Comparison of ENCODE assay signal across 1 cellular context in the genomic region with DNA sequence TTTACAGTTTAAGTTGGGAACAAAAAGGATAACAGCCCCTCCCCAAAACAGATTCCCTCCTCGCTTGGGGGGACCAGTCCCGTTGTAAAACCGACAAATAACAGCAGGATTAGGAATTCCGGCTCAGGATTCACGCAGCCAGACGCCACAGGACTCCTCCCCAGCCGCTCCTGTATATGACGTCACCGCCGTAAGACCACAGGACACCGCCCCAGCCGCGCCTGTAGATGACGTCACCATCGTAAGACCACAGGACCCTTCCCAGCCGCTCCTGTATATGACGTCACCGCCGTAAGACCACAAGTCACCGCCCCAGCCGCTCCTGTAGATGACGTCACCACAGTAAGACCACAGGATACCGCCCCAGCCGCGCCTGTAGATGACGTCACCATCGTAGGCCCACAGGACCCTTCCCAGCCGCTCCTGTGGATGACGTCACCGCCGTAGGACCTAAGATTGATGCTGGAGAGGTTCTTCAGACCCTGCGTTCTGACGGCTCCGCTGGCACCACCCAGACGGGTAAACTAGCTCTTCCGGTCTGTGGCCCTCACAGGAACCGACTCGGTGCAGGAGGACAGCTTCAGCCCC.
TF ChIP-seq lines count a peak whose summit lies in the region.

No MANE protein-coding gene starts in this region.

TF ChIP-seq in K562, 482 proteins besides CTCF, POLR2A, EP300 and RAD21 (continued from another document and continues in another):
- TF ChIP-seq, protein P1, sequence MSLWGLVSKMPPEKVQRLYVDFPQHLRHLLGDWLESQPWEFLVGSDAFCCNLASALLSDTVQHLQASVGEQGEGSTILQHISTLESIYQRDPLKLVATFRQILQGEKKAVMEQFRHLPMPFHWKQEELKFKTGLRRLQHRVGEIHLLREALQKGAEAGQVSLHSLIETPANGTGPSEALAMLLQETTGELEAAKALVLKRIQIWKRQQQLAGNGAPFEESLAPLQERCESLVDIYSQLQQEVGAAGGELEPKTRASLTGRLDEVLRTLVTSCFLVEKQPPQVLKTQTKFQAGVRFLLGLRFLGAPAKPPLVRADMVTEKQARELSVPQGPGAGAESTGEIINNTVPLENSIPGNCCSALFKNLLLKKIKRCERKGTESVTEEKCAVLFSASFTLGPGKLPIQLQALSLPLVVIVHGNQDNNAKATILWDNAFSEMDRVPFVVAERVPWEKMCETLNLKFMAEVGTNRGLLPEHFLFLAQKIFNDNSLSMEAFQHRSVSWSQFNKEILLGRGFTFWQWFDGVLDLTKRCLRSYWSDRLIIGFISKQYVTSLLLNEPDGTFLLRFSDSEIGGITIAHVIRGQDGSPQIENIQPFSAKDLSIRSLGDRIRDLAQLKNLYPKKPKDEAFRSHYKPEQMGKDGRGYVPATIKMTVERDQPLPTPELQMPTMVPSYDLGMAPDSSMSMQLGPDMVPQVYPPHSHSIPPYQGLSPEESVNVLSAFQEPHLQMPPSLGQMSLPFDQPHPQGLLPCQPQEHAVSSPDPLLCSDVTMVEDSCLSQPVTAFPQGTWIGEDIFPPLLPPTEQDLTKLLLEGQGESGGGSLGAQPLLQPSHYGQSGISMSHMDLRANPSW (CRISPR knock-in tag; IDR thresholded peaks at IDR 0.05), result peak; percentile 27; the same call in 1 of the 2 replicates
- TF ChIP-seq ZNF24 (IDR thresholded peaks at IDR 0.05) (no peak), CHD4 (IDR thresholded peaks at IDR 0.05; ENCODE audit: insufficient read depth, insufficient replicate concordance, low read depth, low read length, poor library complexity, severe bottlenecking) (no peak), SRSF9 (IDR thresholded peaks at IDR 0.05; ENCODE audit: borderline replicate concordance, low read depth, low read length) (no peak), SMARCE1 (IDR thresholded peaks at IDR 0.05) (peak; percentile 18; the same call in 1 of the 2 replicates), PHF21A (IDR thresholded peaks at IDR 0.05; ENCODE audit: borderline replicate concordance, low read depth) (no peak), ZKSCAN1 (IDR thresholded peaks at IDR 0.05; ENCODE audit: low read depth, low read length) (0 out of 2 replicates have a peak, but pooled peaks have one; percentile 35), LARP7 (IDR thresholded peaks at IDR 0.05) (no peak), PHF20 (IDR thresholded peaks at IDR 0.05; ENCODE audit: partially characterized antibody) (peak; percentile 79), XRCC4 (IDR thresholded peaks at IDR 0.05; ENCODE audit: extremely low read depth, insufficient read depth, insufficient read length) (no peak), HEY1 (CRISPR knock-in tag; IDR thresholded peaks at IDR 0.05; ENCODE audit: borderline replicate concordance) (no peak), ZBTB1 (CRISPR knock-in tag; IDR thresholded peaks at IDR 0.05; ENCODE audit: borderline replicate concordance, low read depth) (no peak), RBM39 (optimal IDR thresholded peaks at IDR 0.05; ENCODE audit: low read depth, low read length) (no peak), HDAC2 (IDR thresholded peaks at IDR 0.05) (no peak), FIP1L1 (IDR thresholded peaks at IDR 0.05; ENCODE audit: low read depth, low read length, poor library complexity, severe bottlenecking) (no peak), PRPF4 (IDR thresholded peaks at IDR 0.05; ENCODE audit: insufficient read depth, low read depth, low read length, poor library complexity, severe bottlenecking) (no peak), MAFF (IDR thresholded peaks at IDR 0.05; ENCODE audit: low read length) (no peak), RCOR1 (IDR thresholded peaks at IDR 0.05; ENCODE audit: borderline replicate concordance in 1 of 2, low read depth in 2 of 2, low read length in 2 of 2) (peak in 1 of 2 experiments; percentile 60; a peak in 2 of 4 replicates), THAP7 (CRISPR knock-in tag; IDR thresholded peaks at IDR 0.05) (no peak), ZNF436 (CRISPR knock-in tag; IDR thresholded peaks at IDR 0.05) (no peak), ZNF253 (CRISPR knock-in tag; conservative IDR thresholded peaks at IDR 0.05) (no peak), THAP12 (CRISPR knock-in tag; IDR thresholded peaks at IDR 0.05) (peak; percentile 33; the same call in 1 of the 2 replicates), BHLHE40 (IDR thresholded peaks at IDR 0.05; ENCODE audit: low read length) (no peak), MCM2 (IDR thresholded peaks at IDR 0.05; ENCODE audit: low read depth) (no peak), HNRNPL (IDR thresholded peaks at IDR 0.05; ENCODE audit: low read depth, low read length) (no peak), SPI1 (IDR thresholded peaks at IDR 0.05; ENCODE audit: borderline replicate concordance, low read depth, low read length) (no peak), ZNF75A (CRISPR knock-in tag; IDR thresholded peaks at IDR 0.05) (no peak), SMARCB1 (IDR thresholded peaks at IDR 0.05; ENCODE audit: insufficient read length, low read depth) (no peak), ZBTB7A (IDR thresholded peaks at IDR 0.05; ENCODE audit: borderline replicate concordance, control insufficient read depth, low read depth, low read length) (peak; percentile 93), BMI1 (IDR thresholded peaks at IDR 0.05; ENCODE audit: low read length) (no peak), MAZ (CRISPR knock-in tag; conservative IDR thresholded peaks at IDR 0.05 in 1 of 2, IDR thresholded peaks at IDR 0.05 in 1 of 2) (peak; percentile 42 to 76; a peak in 1 of 4 replicates), U2AF1 (optimal IDR thresholded peaks at IDR 0.05; ENCODE audit: low read depth, low read length) (no peak), AFF4 (CRISPR knock-in tag; IDR thresholded peaks at IDR 0.05) (no peak; the same call in 1 of the 2 replicates), NR4A1 (CRISPR knock-in tag; IDR thresholded peaks at IDR 0.05) (peak; percentile 78), NR4A1 (tag; IDR thresholded peaks at IDR 0.05) (no peak), PKNOX1 (IDR thresholded peaks at IDR 0.05) (peak; percentile 45), ZNF212 (CRISPR knock-in tag; IDR thresholded peaks at IDR 0.05) (peak; percentile 52; the same call in 1 of the 2 replicates), MAFG (tag; conservative IDR thresholded peaks at IDR 0.05) (no peak), ZNF830 (CRISPR knock-in tag; IDR thresholded peaks at IDR 0.05) (no peak)
- TF ChIP-seq, protein P2, sequence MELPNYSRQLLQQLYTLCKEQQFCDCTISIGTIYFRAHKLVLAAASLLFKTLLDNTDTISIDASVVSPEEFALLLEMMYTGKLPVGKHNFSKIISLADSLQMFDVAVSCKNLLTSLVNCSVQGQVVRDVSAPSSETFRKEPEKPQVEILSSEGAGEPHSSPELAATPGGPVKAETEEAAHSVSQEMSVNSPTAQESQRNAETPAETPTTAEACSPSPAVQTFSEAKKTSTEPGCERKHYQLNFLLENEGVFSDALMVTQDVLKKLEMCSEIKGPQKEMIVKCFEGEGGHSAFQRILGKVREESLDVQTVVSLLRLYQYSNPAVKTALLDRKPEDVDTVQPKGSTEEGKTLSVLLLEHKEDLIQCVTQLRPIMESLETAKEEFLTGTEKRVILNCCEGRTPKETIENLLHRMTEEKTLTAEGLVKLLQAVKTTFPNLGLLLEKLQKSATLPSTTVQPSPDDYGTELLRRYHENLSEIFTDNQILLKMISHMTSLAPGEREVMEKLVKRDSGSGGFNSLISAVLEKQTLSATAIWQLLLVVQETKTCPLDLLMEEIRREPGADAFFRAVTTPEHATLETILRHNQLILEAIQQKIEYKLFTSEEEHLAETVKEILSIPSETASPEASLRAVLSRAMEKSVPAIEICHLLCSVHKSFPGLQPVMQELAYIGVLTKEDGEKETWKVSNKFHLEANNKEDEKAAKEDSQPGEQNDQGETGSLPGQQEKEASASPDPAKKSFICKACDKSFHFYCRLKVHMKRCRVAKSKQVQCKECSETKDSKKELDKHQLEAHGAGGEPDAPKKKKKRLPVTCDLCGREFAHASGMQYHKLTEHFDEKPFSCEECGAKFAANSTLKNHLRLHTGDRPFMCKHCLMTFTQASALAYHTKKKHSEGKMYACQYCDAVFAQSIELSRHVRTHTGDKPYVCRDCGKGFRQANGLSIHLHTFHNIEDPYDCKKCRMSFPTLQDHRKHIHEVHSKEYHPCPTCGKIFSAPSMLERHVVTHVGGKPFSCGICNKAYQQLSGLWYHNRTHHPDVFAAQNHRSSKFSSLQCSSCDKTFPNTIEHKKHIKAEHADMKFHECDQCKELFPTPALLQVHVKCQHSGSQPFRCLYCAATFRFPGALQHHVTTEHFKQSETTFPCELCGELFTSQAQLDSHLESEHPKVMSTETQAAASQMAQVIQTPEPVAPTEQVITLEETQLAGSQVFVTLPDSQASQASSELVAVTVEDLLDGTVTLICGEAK (IDR thresholded peaks at IDR 0.05), result no peak
- TF ChIP-seq, protein P2 (CRISPR knock-in tag; IDR thresholded peaks at IDR 0.05), result no peak
